ENCODE assay signal across 8 cellular contexts in the genomic region with DNA sequence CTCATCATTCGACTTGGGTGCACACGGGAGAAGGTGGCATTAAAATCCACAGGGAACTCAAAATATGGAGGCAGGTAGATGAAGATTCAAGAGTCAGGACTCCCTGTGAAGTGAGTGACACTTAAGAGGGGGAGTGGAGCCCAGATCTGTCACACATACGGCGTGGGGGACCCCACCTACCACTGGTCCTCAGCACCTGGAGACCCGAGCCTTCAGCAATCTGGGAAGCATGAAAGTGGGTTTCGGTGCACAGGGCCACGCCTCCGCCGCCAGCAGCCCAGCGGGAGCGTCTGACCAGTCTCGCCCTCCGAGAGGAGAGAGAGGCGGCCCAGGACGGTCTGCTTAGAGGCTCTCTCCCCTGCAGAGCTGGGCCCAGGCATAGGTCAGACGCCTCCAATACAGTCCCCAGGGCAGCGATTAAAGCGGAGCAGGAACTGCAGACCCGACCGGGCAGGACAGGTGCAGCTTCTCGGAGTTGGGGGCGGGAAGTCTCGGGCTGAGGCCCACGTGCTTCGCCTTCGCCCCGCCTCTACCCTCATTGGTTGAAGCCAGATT. TPM values are rescaled to one million over a fixed set of nuclear protein-coding genes. Genes with fewer than 3 reads are reported as not detected.
DNase-seq lines count a peak whose midpoint lies in the region; ATAC-seq and TF ChIP-seq lines count a peak whose summit lies in the region.

No MANE protein-coding gene starts in this region.

- 0 out of 2 replicates have a peak, but pooled peaks cover 3% of the 10 kb centered on the region for H3K79me2 ChIP-seq in SU-DHL-6 (ENCODE audit: insufficient read depth, low read length)

- no peaks in the 10 kb centered on the region for H4K20me1 ChIP-seq in SU-DHL-6 (ENCODE audit: low read depth, low read length)

- no peaks in the 10 kb centered on the region for H3K9me2 ChIP-seq in SU-DHL-6 (replicated peaks; ENCODE audit: insufficient read depth, low read length)

- intact Hi-C loops in left ventricle myocardium inferior (cut with micrococcal nuclease): no loop called here

- peak overlapping the region; percentile 59 for H3K4me3 ChIP-seq in SU-DHL-6 (ENCODE audit: insufficient read depth, low read length, poor library complexity, severe bottlenecking)
- peak overlapping the region; percentile 83 for H3K4me3 ChIP-seq in left ventricle myocardium inferior
- peak overlapping the region; percentile 32 to 91 (median 71) for H3K4me3 ChIP-seq in skin epidermis

- H3K4me1 ChIP-seq in left ventricle myocardium inferior: peaks cover 28% of the 10 kb centered on the region

- POLR2A ChIA-PET in GM10248 (lab: Yijun Ruan, JAX): interaction anchor here (0.7 to 1.6 kb wide), 7 partner anchors 28 to 221 kb away, joined by 3 to 22 read pairs (median 3); a partner anchor contains a TSS

- TF ChIP-seq CTCF in SU-DHL-6 (IDR thresholded peaks at IDR 0.05; ENCODE audit: insufficient read depth, low read length, poor library complexity, severe bottlenecking) (no peak), left ventricle myocardium inferior (IDR thresholded peaks at IDR 0.05; ENCODE audit: borderline replicate concordance) (no peak), GM10248 (IDR thresholded peaks at IDR 0.05; ENCODE audit: control extremely low read depth, extremely low read depth, low read depth, missing control alignments) (no peak)

- peak overlapping the region; percentile 86 for H2AFZ ChIP-seq in SU-DHL-6 (ENCODE audit: low read depth, low read length, severe bottlenecking)

- H3K4me2 ChIP-seq in SU-DHL-6 (ENCODE audit: low read depth, low read length, poor library complexity, severe bottlenecking): peak overlapping the region; percentile 69

- peak; percentile 12 for ATAC-seq in GM21528 (IDR thresholded peaks at IDR 0.05; ENCODE audit: low FRiP score, unreplicated experiment)
- no peak for ATAC-seq in HG03280 (IDR thresholded peaks at IDR 0.05; ENCODE audit: unreplicated experiment)

- DNase-seq in left ventricle myocardium inferior (no peak), AG20443 (ENCODE audit: low spot score) (no peak), GM10248 (ENCODE audit: extremely low spot score) (no peak), COLO668 (lab: John Stamatoyannopoulos, UW; ENCODE audit: unreplicated experiment) (no peak)

- CTCF ChIA-PET in GM10248 (lab: Yijun Ruan, JAX): interaction anchor here (0.8 to 2.2 kb wide), 12 partner anchors 8 to 459 kb away, joined by 3 to 12 read pairs (median 3); no protein-coding TSS in a partner anchor

- H3K9me3 ChIP-seq in SU-DHL-6 (ENCODE audit: insufficient read depth, low read length) (no peaks in the 10 kb centered on the region), left ventricle myocardium inferior (replicated peaks) (no peaks in the 10 kb centered on the region)

- peak overlapping the region; percentile 58 for H3K9ac ChIP-seq in SU-DHL-6 (ENCODE audit: low read length)

- H3K27ac ChIP-seq in SU-DHL-6 (ENCODE audit: low read depth, low read length): no peak overlapping the region
- peak overlapping the region; percentile 59 for H3K27ac ChIP-seq in left ventricle myocardium inferior (replicated peaks)
- peak overlapping the region in 4 of 21 experiments; percentile 23 to 67 (median 56) for H3K27ac ChIP-seq in skin epidermis

- H3K27me3 ChIP-seq in SU-DHL-6 (ENCODE audit: low read length) (no peaks in the 10 kb centered on the region), left ventricle myocardium inferior (ENCODE audit: low read depth) (no peaks in the 10 kb centered on the region)

- H3F3A ChIP-seq in SU-DHL-6 (ENCODE audit: insufficient read depth): no peaks in the 10 kb centered on the region

- no peaks in the 10 kb centered on the region for H3K36me3 ChIP-seq in SU-DHL-6 (ENCODE audit: low read length)
- H3K36me3 ChIP-seq in left ventricle myocardium inferior: peaks cover 19% of the 10 kb centered on the region

RNA-seq across cellular contexts. Expression of a gene that starts 0.6 kb away (rescaled TPM):
- 16.1 TPM for total RNA-seq in left ventricle myocardium inferior

RNA-seq across cellular contexts. Expression of a gene that starts 27.9 kb away (rescaled TPM):
- 6.2 TPM for total RNA-seq in left ventricle myocardium inferior

RNA-seq across cellular contexts. Expression of a gene that starts 54.9 kb away (rescaled TPM):
- total RNA-seq in left ventricle myocardium inferior: 605 TPM

RNA-seq across cellular contexts. Expression of a gene that starts 55.0 kb away (rescaled TPM):
- 35.4 TPM for total RNA-seq in left ventricle myocardium inferior
